33 cellular contexts compared by ENCODE assay signal in genomic region chr16:13438064-13438463, GRCh38.
"Had no signal": no experiment of that assay in that cellular context is flagged by ENCODE, and none has a peak within 500 bp of the region (broad histone marks: within the 10 kb centered on the region; RNA-seq: fewer than 3 reads in every experiment).

No MANE protein-coding gene starts in this region.

- H3K27me3 ChIP-seq: MG63 had no signal

- H3K27ac ChIP-seq: VCaP had no signal

- H3K27ac Mint-ChIP-seq: activated CD4-positive, alpha-beta memory T cell treated with anti-CD3 and anti-CD28 coated beads, Interleukin-2, amount 10 ng/mL, durations not matched to agents 7 days and 5 days; activated CD4-positive, alpha-beta T cell treated with anti-CD3 and anti-CD28 coated beads for 36 hours; activated naive CD4-positive, alpha-beta T cell treated with anti-CD3 and anti-CD28 coated beads for 36 hours; activated naive CD8-positive, alpha-beta T cell; activated T-helper 17 cell treated with anti-CD3 and anti-CD28 coated beads, Interleukin-2, amount 50 U/mL, for 72 hours; brain; T-cell had no signal

- H3K4me3 Mint-ChIP-seq: activated CD4-positive, alpha-beta memory T cell treated with anti-CD3 and anti-CD28 coated beads, Interleukin-2, amount 10 ng/mL, durations not matched to agents 7 days and 5 days; activated CD4-positive, alpha-beta T cell treated with anti-CD3 and anti-CD28 coated beads for 36 hours; activated naive CD4-positive, alpha-beta T cell treated with anti-CD3 and anti-CD28 coated beads for 36 hours; activated naive CD8-positive, alpha-beta T cell; activated T-helper 17 cell treated with anti-CD3 and anti-CD28 coated beads, Interleukin-2, amount 50 U/mL, for 72 hours; brain; central memory CD8-positive, alpha-beta T cell; T-cell had no signal

- FAIRE-seq: astrocyte, RCC 7860, TTC549 had no signal

- H3K9me3 ChIP-seq: MG63 had no signal

- H3K9me3 Mint-ChIP-seq: activated naive CD4-positive, alpha-beta T cell treated with anti-CD3 and anti-CD28 coated beads for 36 hours; central memory CD8-positive, alpha-beta T cell had no signal

- ATAC-seq: activated CD4-positive, alpha-beta T cell treated with anti-CD3 and anti-CD28 coated beads for 36 hours; activated T-helper 17 cell treated with anti-CD3 and anti-CD28 coated beads, Interleukin-2, amount 50 U/mL, for 72 hours; PC-3; T-cell had no signal

- H3K4me3 ChIP-seq: MG63 had no signal

- H3K4me1 Mint-ChIP-seq: activated CD4-positive, alpha-beta memory T cell treated with anti-CD3 and anti-CD28 coated beads, Interleukin-2, amount 10 ng/mL, durations not matched to agents 7 days and 5 days; activated T-helper 17 cell treated with anti-CD3 and anti-CD28 coated beads, Interleukin-2, amount 50 U/mL, for 72 hours; central memory CD8-positive, alpha-beta T cell; T-cell had no signal

- DNase-seq: activated CD4-positive, alpha-beta memory T cell treated with anti-CD3 and anti-CD28 coated beads, Interleukin-2, amount 10 ng/mL, durations not matched to agents 7 days and 5 days; activated CD4-positive, alpha-beta T cell treated with anti-CD3 and anti-CD28 coated beads for 36 hours; activated CD4-positive, alpha-beta T cell treated with anti-CD3 and anti-CD28 coated beads, Interleukin-2, amount 50 U/mL, for 1 hour; activated gamma-delta T cell; activated naive CD4-positive, alpha-beta T cell treated with anti-CD3 and anti-CD28 coated beads for 36 hours; activated T-cell treated with anti-CD3 and anti-CD28 coated beads for 4 hours; activated T-cell treated with anti-CD3 and anti-CD28 coated beads, Interleukin-2, amount 50 U/mL, for 48 hours; amygdala; cortex of kidney; MG63; MV-4-11; NCI-H1092 treated with DMSO at 0.1 percent for 48 hours; NCI-H1417 treated with DMSO at 0.1 percent for 48 hours; NCI-H1694; NCI-H2029; NCI-H2107; NCI-H2171 treated with DMSO at 0.1 percent for 48 hours; NCI-H226; NCI-H526; NCI-H774; PC-3; SHP77 treated with DMSO at 0.1 percent for 48 hours; T-cell; T-helper 2 cell; T1000 had no signal

- H3K27me3 Mint-ChIP-seq: activated CD4-positive, alpha-beta memory T cell treated with anti-CD3 and anti-CD28 coated beads, Interleukin-2, amount 10 ng/mL, durations not matched to agents 7 days and 5 days; activated CD4-positive, alpha-beta T cell treated with anti-CD3 and anti-CD28 coated beads for 36 hours; activated naive CD8-positive, alpha-beta T cell; activated T-helper 17 cell treated with anti-CD3 and anti-CD28 coated beads, Interleukin-2, amount 50 U/mL, for 72 hours; central memory CD8-positive, alpha-beta T cell had no signal

- H3K36me3 ChIP-seq: MG63 had no signal

- H3K36me3 Mint-ChIP-seq: activated naive CD8-positive, alpha-beta T cell; brain; T-cell had no signal
